Comparison of ENCODE assay signal across 32 cellular contexts in the genomic region with DNA sequence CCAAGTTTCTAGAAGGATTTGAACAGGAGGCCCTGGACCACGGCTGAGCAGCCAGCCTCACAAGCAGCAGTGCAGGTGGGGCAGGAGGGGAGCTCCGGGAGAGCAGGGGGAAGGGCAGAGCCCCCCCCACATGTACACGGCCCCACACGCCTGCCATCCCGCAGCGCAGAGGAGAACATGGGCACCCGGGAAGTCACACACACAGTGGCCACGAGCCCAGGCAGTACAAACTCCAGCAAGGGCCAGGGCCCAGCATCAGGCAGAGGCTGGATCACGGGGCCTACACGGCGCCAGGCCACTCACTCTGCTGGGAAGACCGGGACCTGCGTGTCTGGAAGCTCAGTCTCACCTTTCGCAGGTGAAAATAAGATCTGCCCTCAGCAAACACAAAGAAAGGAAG.
"Had no signal": no experiment of that assay in that cellular context is flagged by ENCODE, and none has a peak within 500 bp of the region (broad histone marks: within the 10 kb centered on the region; RNA-seq: fewer than 3 reads in every experiment).

No MANE protein-coding gene starts in this region.

- H3K27ac Mint-ChIP-seq: activated CD4-positive, alpha-beta memory T cell treated with anti-CD3 and anti-CD28 coated beads for 36 hours; activated CD4-positive, alpha-beta T cell treated with anti-CD3 and anti-CD28 coated beads, Interleukin-2, amount 10 ng/mL, durations not matched to agents 24 days and 14 days; activated T-helper 17 cell treated with anti-CD3 and anti-CD28 coated beads, Interleukin-2, amount 50 U/mL, for 72 hours; immature natural killer cell; neural progenitor cell; stimulated activated memory B cell treated with anti-CD40 and anti-IgM and Interleukin-4, amounts not matched to agents 10 μg/mL and 1 μg/mL and 100 μg/mL, for 72 hours; stimulated activated naive CD8-positive, alpha-beta T cell treated with anti-CD3 and anti-CD28 coated beads, Interleukin-15, amount 100 ng/mL, for 72 hours had no signal

- ATAC-seq: activated T-helper 17 cell treated with anti-CD3 and anti-CD28 coated beads, Interleukin-2, amount 50 U/mL, for 72 hours; effector memory CD8-positive, alpha-beta T cell; foreskin keratinocyte; heart left ventricle; left colon; naive thymus-derived CD8-positive, alpha-beta T cell; stimulated activated memory B cell treated with anti-CD40 and anti-IgM and Interleukin-4, amounts not matched to agents 10 μg/mL and 1 μg/mL and 100 μg/mL, for 72 hours; stimulated activated naive CD8-positive, alpha-beta T cell treated with anti-CD3 and anti-CD28 coated beads, Interleukin-15, amount 100 ng/mL, for 72 hours had no signal

- H3K4me3 ChIP-seq: esophagus muscularis mucosa, heart left ventricle, neural progenitor cell, right atrium auricular region, smooth muscle cell, thyroid gland, upper lobe of left lung had no signal

- H3K4me2 ChIP-seq: neural progenitor cell, smooth muscle cell had no signal

- H3K9ac ChIP-seq: neural progenitor cell had no signal

- H3K27me3 Mint-ChIP-seq: activated CD4-positive, alpha-beta memory T cell treated with anti-CD3 and anti-CD28 coated beads for 36 hours; activated CD4-positive, alpha-beta T cell treated with anti-CD3 and anti-CD28 coated beads, Interleukin-2, amount 10 ng/mL, durations not matched to agents 24 days and 14 days; activated T-helper 17 cell treated with anti-CD3 and anti-CD28 coated beads, Interleukin-2, amount 50 U/mL, for 72 hours; effector memory CD8-positive, alpha-beta T cell; stimulated activated memory B cell treated with anti-CD40 and anti-IgM and Interleukin-4, amounts not matched to agents 10 μg/mL and 1 μg/mL and 100 μg/mL, for 72 hours; stimulated activated naive CD8-positive, alpha-beta T cell treated with anti-CD3 and anti-CD28 coated beads, Interleukin-15, amount 100 ng/mL, for 72 hours had no signal

- H3K9me3 Mint-ChIP-seq: activated CD4-positive, alpha-beta memory T cell treated with anti-CD3 and anti-CD28 coated beads for 36 hours; activated CD4-positive, alpha-beta T cell treated with anti-CD3 and anti-CD28 coated beads, Interleukin-2, amount 10 ng/mL, durations not matched to agents 24 days and 14 days; activated T-helper 17 cell treated with anti-CD3 and anti-CD28 coated beads, Interleukin-2, amount 50 U/mL, for 72 hours; effector memory CD8-positive, alpha-beta T cell; immature natural killer cell; naive thymus-derived CD8-positive, alpha-beta T cell; neural progenitor cell; stimulated activated memory B cell treated with anti-CD40 and anti-IgM and Interleukin-4, amounts not matched to agents 10 μg/mL and 1 μg/mL and 100 μg/mL, for 72 hours; stimulated activated naive CD8-positive, alpha-beta T cell treated with anti-CD3 and anti-CD28 coated beads, Interleukin-15, amount 100 ng/mL, for 72 hours had no signal

- H3K4me3 Mint-ChIP-seq: activated CD4-positive, alpha-beta memory T cell treated with anti-CD3 and anti-CD28 coated beads for 36 hours; activated CD4-positive, alpha-beta T cell treated with anti-CD3 and anti-CD28 coated beads, Interleukin-2, amount 10 ng/mL, durations not matched to agents 24 days and 14 days; activated T-helper 17 cell treated with anti-CD3 and anti-CD28 coated beads, Interleukin-2, amount 50 U/mL, for 72 hours; effector memory CD8-positive, alpha-beta T cell; immature natural killer cell; naive thymus-derived CD8-positive, alpha-beta T cell; neural progenitor cell; stimulated activated memory B cell treated with anti-CD40 and anti-IgM and Interleukin-4, amounts not matched to agents 10 μg/mL and 1 μg/mL and 100 μg/mL, for 72 hours; stimulated activated naive CD8-positive, alpha-beta T cell treated with anti-CD3 and anti-CD28 coated beads, Interleukin-15, amount 100 ng/mL, for 72 hours had no signal

- H3K27ac ChIP-seq: brain microvascular endothelial cell, esophagus muscularis mucosa, foreskin keratinocyte, heart left ventricle, neural progenitor cell, right atrium auricular region, thyroid gland, upper lobe of left lung, WERI-Rb-1 had no signal

- H2AFZ ChIP-seq: neural progenitor cell had no signal

- H3K36me3 ChIP-seq: neural progenitor cell had no signal

- H3K27me3 ChIP-seq: brain microvascular endothelial cell, esophagus muscularis mucosa, foreskin keratinocyte, heart left ventricle, neural progenitor cell, right atrium auricular region, thyroid gland, upper lobe of left lung had no signal

- DNase-seq: activated CD4-positive, alpha-beta memory T cell treated with anti-CD3 and anti-CD28 coated beads for 36 hours; activated CD4-positive, alpha-beta T cell treated with anti-CD3 and anti-CD28 coated beads, Interleukin-2, amount 10 ng/mL, durations not matched to agents 24 days and 14 days; activated CD4-positive, CD25-positive, alpha-beta regulatory T cell treated with anti-CD3 and anti-CD28 coated beads, Interleukin-2, amount 50 U/mL, for 72 hours; activated CD8-positive, alpha-beta memory T cell treated with anti-CD3 and anti-CD28 coated beads, Interleukin-2, amount 50 U/mL, for 4 hours; activated gamma-delta T cell treated with Interleukin-2 at 50 U/mL for 16 hours; activated naive CD4-positive, alpha-beta T cell treated with anti-CD3 and anti-CD28 coated beads, Interleukin-2, amount 50 U/mL, for 16 hours; activated T-cell treated with anti-CD3 and anti-CD28 coated beads, Interleukin-2, amount 50 U/mL, for 1 hour; amniotic stem cell; brain microvascular endothelial cell; cortex of kidney; effector memory CD8-positive, alpha-beta T cell; foreskin keratinocyte; heart left ventricle; hypothalamus; immature natural killer cell; kidney; left colon; naive thymus-derived CD8-positive, alpha-beta T cell; stimulated activated CD4-positive, alpha-beta T cell treated with anti-CD3 and anti-CD28 coated beads, Interleukin-1b, Interleukin-23, amount 100 ng/mL, for 48 hours; stimulated activated CD4-positive, alpha-beta T cell treated with anti-CD3 and anti-CD28 coated beads, Interleukin-4, amount 100 ng/mL, for 4 hours; stimulated activated CD8-positive, alpha-beta memory T cell treated with anti-CD3 and anti-CD28 coated beads, Interleukin-4, amount 100 ng/mL, for 48 hours; stimulated activated naive CD8-positive, alpha-beta T cell treated with anti-CD3 and anti-CD28 coated beads, Interleukin-15, amount 100 ng/mL, for 72 hours; T-helper 9 cell; thyroid gland; upper lobe of left lung; WERI-Rb-1 had no signal

- H3K9me3 ChIP-seq: esophagus muscularis mucosa, heart left ventricle, right atrium auricular region, thyroid gland, upper lobe of left lung had no signal

- H3K4me1 ChIP-seq: foreskin keratinocyte, neural progenitor cell had no signal
